ENCODE assay signal across 8 cellular contexts in the genomic region with DNA sequence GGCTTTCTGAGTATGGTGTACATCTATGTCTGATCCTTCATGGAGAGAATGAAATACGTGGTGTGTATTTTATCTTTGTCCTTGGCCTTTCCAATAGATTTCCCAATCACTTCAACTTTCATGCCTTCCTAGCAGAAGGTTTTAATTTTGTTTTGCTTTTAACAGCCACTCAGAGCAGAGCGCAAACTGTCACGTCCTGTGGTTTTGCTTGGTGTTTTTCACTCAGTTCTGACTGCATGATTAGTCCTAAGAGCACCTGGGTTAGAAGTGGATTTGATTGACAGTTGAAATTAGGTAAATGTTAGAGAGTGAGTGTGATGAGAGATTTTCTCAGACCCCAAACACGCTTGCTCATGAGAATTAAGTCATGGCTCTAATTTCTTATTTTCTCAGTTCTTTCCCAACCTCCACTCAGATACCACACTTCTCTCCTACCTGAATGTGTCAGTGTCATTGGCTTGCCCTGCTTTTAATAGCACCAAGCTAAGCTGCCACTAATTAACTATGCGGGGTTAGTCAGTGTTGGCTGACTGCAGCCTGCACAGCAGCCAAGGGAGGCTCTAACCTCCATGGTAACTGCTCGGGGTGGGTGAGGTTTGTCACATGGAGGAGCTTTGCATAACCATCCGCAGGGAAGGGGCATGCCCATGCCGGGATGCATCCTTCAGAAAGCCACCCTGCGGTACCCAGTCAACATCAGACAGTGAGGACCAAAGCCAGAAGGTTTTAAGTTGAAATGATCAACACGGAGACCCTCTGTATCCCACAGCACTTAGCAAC.
DNase-seq lines count a peak whose midpoint lies in the region; ATAC-seq, FAIRE-seq and TF ChIP-seq lines count a peak whose summit lies in the region.

No MANE protein-coding gene starts in this region.

- H3K4ac ChIP-seq in mesenchymal stem cell (ENCODE audit: low read depth in 1 of 2, low read length in 2 of 2) = peak overlapping the region in 1 of 2 experiments; percentile 13

- peaks cover 30% of the 10 kb centered on the region for H3K4me1 Mint-ChIP-seq in activated naive CD8-positive, alpha-beta T cell treated with anti-CD3 and anti-CD28 coated beads for 36 hours

- no peaks in the 10 kb centered on the region for H3K27me3 ChIP-seq in mesenchymal stem cell (ENCODE audit: control insufficient read depth in 1 of 2, insufficient read depth in 1 of 2, low read length in 2 of 2)
- H3K27me3 ChIP-seq in WERI-Rb-1 (ENCODE audit: insufficient read depth, low read depth, severe bottlenecking) = no peaks in the 10 kb centered on the region

- no peak overlapping the region for H2AFZ ChIP-seq in mesenchymal stem cell (ENCODE audit: low read depth, low read length)

- no peaks in the 10 kb centered on the region for H3K9me3 Mint-ChIP-seq in activated naive CD8-positive, alpha-beta T cell treated with anti-CD3 and anti-CD28 coated beads for 36 hours

- peak overlapping the region in 1 of 2 experiments; percentile 39 for H3K4me3 ChIP-seq in mesenchymal stem cell (ENCODE audit: insufficient read depth in 1 of 2, low read depth in 1 of 2, low read length in 2 of 2)
- no peak overlapping the region for H3K4me3 ChIP-seq in WERI-Rb-1 (ENCODE audit: low read depth, low read length)

- peak overlapping the region; percentile 88 for H3K27ac Mint-ChIP-seq in activated naive CD8-positive, alpha-beta T cell treated with anti-CD3 and anti-CD28 coated beads for 36 hours

- H2BK15ac ChIP-seq in mesenchymal stem cell (ENCODE audit: low read depth, poor library complexity, severe bottlenecking) = peak overlapping the region; percentile 26

- peaks cover 17% of the 10 kb centered on the region for H3K4me1 ChIP-seq in mesenchymal stem cell (ENCODE audit: control insufficient read depth, insufficient read depth, low read depth, low read length)

- 71% methylated on average over 9 of the region's 10 CpGs for WGBS in mesenchymal stem cell

- peak; percentile 89 for ATAC-seq in GM21447 (IDR thresholded peaks at IDR 0.05; ENCODE audit: unreplicated experiment)

- no peak overlapping the region for H4K8ac ChIP-seq in mesenchymal stem cell (ENCODE audit: low read length)

- H2BK5ac ChIP-seq in mesenchymal stem cell (ENCODE audit: low read depth, low read length, poor library complexity, severe bottlenecking) = no peak overlapping the region

- H3K79me1 ChIP-seq in mesenchymal stem cell (replicated peaks; ENCODE audit: low read length, poor library complexity, severe bottlenecking) = no peaks in the 10 kb centered on the region

- peak overlapping the region; percentile 44 for H2AK5ac ChIP-seq in mesenchymal stem cell (ENCODE audit: low read length, severe bottlenecking)

- peak overlapping the region in 1 of 2 experiments; percentile 37 for H3K18ac ChIP-seq in mesenchymal stem cell (ENCODE audit: low read depth in 1 of 2, low read length in 2 of 2)

- peak overlapping the region in 1 of 2 experiments; percentile 61 for H2BK12ac ChIP-seq in mesenchymal stem cell (ENCODE audit: low read length in 2 of 2)

- peak overlapping the region; percentile 43 for H4K91ac ChIP-seq in mesenchymal stem cell (ENCODE audit: low read length)

- H3K4me3 Mint-ChIP-seq in activated naive CD8-positive, alpha-beta T cell treated with anti-CD3 and anti-CD28 coated beads for 36 hours = peak overlapping the region; percentile 63

- H3K14ac ChIP-seq in mesenchymal stem cell (ENCODE audit: low read length in 2 of 2) = no peak overlapping the region

- no peaks in the 10 kb centered on the region for H3K27me3 Mint-ChIP-seq in activated naive CD8-positive, alpha-beta T cell treated with anti-CD3 and anti-CD28 coated beads for 36 hours

- H3K27ac ChIP-seq in mesenchymal stem cell (ENCODE audit: low read length, poor library complexity, severe bottlenecking) (no peak overlapping the region), WERI-Rb-1 (no peak overlapping the region)

- no peak overlapping the region for H3K23ac ChIP-seq in mesenchymal stem cell (ENCODE audit: low read length in 2 of 2)

- H3K9ac ChIP-seq in mesenchymal stem cell (ENCODE audit: low read length) = peak overlapping the region; percentile 15

- FAIRE-seq in GM18507 (lab: Jason Lieb, UNC) = peak; percentile 100

- no peak for TF ChIP-seq CTCF in WERI-Rb-1 (IDR thresholded peaks at IDR 0.05; ENCODE audit: low read depth, low read length)

- peaks cover 3% of the 10 kb centered on the region for H3K36me3 Mint-ChIP-seq in activated naive CD8-positive, alpha-beta T cell treated with anti-CD3 and anti-CD28 coated beads for 36 hours

- H3K4me2 ChIP-seq in mesenchymal stem cell (ENCODE audit: low read length, poor library complexity, severe bottlenecking) = no peak overlapping the region

- H3K9me3 ChIP-seq in mesenchymal stem cell (ENCODE audit: control insufficient read depth, low read length) = no peaks in the 10 kb centered on the region
- H3K9me3 ChIP-seq in WERI-Rb-1 (ENCODE audit: severe bottlenecking) = no peaks in the 10 kb centered on the region

- H3K36me3 ChIP-seq in mesenchymal stem cell (ENCODE audit: control insufficient read depth in 1 of 2, insufficient read depth in 2 of 2, low read depth in 1 of 2, low read length in 2 of 2) (no peaks in the 10 kb centered on the region), WERI-Rb-1 (no peaks in the 10 kb centered on the region)

- H2BK120ac ChIP-seq in mesenchymal stem cell (ENCODE audit: low read depth, low read length) = no peak overlapping the region

- DNase-seq in GM18507 (ENCODE audit: extremely low spot score, insufficient read length, low read depth) (no peak), HK-2 (ENCODE audit: unreplicated experiment) (peak; percentile 60), mesenchymal stem cell (no peak), T1000 (lab: John Stamatoyannopoulos, UW) (no peak), NCI-H2196 (lab: John Stamatoyannopoulos, UW; ENCODE audit: unreplicated experiment) (no peak), WERI-Rb-1 (no peak)
- peak; percentile 49 for DNase-seq in activated naive CD8-positive, alpha-beta T cell treated with anti-CD3 and anti-CD28 coated beads for 36 hours

Comparison
In these comparisons a context has a peak if more than half of its experiments do, and no peak if none do; other contexts are left out.
1. DNase-seq: peak in HK-2 (single experiment) and activated naive CD8-positive, alpha-beta T cell treated with anti-CD3 and anti-CD28 coated beads for 36 hours (single experiment); none in GM18507 (single experiment), mesenchymal stem cell (single experiment), T1000 (single experiment), NCI-H2196 (single experiment) and WERI-Rb-1 (single experiment).